Comparison of ENCODE assay signal across 1 cellular context in the genomic region with DNA sequence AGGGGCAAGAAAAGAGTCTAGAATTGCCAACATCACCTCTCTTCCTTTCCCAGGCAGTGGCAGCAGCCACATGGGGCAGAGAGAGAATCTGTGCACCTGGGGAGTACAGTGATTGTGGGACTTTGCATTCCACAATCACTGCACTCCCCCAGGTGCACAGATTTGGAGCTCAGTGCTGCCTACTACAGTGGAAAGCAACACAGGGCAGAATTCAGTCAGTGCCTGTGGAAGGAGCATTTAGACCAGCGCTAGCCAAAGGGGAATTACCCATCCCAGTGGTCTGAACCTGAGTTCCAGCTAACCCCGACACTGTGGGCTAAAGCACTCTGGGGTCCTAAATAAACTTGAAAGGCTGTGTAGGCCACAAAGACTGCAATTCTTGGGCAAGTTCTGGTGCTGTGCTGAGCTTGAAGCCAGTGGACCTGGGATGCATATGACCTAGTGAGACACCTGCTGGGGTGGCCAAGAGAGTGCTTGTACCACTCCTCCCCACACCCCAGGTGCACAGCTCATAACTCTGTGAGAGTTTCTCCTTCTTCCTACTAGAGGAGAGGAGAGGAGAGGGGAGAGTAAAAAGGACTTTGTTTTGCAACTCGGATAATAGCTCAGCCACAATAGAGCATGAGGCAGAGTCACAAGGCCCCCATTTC.
TF ChIP-seq lines count a peak whose summit lies in the region.

No MANE protein-coding gene starts in this region.

TF ChIP-seq in GM23338, 12 proteins besides CTCF, POLR2A, EP300 and RAD21:
- TF ChIP-seq, protein P1, sequence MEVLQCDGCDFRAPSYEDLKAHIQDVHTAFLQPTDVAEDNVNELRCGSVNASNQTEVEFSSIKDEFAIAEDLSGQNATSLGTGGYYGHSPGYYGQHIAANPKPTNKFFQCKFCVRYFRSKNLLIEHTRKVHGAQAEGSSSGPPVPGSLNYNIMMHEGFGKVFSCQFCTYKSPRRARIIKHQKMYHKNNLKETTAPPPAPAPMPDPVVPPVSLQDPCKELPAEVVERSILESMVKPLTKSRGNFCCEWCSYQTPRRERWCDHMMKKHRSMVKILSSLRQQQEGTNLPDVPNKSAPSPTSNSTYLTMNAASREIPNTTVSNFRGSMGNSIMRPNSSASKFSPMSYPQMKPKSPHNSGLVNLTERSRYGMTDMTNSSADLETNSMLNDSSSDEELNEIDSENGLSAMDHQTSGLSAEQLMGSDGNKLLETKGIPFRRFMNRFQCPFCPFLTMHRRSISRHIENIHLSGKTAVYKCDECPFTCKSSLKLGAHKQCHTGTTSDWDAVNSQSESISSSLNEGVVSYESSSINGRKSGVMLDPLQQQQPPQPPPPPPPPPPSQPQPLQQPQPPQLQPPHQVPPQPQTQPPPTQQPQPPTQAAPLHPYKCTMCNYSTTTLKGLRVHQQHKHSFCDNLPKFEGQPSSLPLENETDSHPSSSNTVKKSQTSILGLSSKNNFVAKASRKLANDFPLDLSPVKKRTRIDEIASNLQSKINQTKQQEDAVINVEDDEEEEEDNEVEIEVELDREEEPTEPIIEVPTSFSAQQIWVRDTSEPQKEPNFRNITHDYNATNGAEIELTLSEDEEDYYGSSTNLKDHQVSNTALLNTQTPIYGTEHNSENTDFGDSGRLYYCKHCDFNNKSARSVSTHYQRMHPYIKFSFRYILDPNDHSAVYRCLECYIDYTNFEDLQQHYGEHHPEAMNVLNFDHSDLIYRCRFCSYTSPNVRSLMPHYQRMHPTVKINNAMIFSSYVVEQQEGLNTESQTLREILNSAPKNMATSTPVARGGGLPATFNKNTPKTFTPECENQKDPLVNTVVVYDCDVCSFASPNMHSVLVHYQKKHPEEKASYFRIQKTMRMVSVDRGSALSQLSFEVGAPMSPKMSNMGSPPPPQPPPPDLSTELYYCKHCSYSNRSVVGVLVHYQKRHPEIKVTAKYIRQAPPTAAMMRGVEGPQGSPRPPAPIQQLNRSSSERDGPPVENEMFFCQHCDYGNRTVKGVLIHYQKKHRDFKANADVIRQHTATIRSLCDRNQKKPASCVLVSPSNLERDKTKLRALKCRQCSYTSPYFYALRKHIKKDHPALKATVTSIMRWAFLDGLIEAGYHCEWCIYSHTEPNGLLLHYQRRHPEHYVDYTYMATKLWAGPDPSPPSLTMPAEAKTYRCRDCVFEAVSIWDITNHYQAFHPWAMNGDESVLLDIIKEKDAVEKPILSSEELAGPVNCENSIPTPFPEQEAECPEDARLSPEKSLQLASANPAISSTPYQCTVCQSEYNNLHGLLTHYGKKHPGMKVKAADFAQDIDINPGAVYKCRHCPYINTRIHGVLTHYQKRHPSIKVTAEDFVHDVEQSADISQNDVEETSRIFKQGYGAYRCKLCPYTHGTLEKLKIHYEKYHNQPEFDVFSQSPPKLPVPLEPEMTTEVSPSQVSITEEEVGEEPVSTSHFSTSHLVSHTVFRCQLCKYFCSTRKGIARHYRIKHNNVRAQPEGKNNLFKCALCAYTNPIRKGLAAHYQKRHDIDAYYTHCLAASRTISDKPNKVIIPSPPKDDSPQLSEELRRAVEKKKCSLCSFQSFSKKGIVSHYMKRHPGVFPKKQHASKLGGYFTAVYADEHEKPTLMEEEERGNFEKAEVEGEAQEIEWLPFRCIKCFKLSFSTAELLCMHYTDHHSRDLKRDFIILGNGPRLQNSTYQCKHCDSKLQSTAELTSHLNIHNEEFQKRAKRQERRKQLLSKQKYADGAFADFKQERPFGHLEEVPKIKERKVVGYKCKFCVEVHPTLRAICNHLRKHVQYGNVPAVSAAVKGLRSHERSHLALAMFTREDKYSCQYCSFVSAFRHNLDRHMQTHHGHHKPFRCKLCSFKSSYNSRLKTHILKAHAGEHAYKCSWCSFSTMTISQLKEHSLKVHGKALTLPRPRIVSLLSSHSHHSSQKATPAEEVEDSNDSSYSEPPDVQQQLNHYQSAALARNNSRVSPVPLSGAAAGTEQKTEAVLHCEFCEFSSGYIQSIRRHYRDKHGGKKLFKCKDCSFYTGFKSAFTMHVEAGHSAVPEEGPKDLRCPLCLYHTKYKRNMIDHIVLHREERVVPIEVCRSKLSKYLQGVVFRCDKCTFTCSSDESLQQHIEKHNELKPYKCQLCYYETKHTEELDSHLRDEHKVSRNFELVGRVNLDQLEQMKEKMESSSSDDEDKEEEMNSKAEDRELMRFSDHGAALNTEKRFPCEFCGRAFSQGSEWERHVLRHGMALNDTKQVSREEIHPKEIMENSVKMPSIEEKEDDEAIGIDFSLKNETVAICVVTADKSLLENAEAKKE (CRISPR knock-in tag; IDR thresholded peaks at IDR 0.05) = no peak
- TF ChIP-seq EZH2 (IDR thresholded peaks at IDR 0.05; ENCODE audit: low read depth, unreplicated experiment) = no peak
- no peak for TF ChIP-seq ZNF114 (CRISPR knock-in tag; IDR thresholded peaks at IDR 0.05)
- no peak for TF ChIP-seq STAT1 (IDR thresholded peaks at IDR 0.05; ENCODE audit: unreplicated experiment)
- no peak for TF ChIP-seq POLR2AphosphoS5 (IDR thresholded peaks at IDR 0.05; ENCODE audit: low read depth)
- TF ChIP-seq CREB1 (CRISPR knock-in tag; IDR thresholded peaks at IDR 0.05; ENCODE audit: low read depth) = no peak
